ENCODE assay signal across 10 cellular contexts in the genomic region with DNA sequence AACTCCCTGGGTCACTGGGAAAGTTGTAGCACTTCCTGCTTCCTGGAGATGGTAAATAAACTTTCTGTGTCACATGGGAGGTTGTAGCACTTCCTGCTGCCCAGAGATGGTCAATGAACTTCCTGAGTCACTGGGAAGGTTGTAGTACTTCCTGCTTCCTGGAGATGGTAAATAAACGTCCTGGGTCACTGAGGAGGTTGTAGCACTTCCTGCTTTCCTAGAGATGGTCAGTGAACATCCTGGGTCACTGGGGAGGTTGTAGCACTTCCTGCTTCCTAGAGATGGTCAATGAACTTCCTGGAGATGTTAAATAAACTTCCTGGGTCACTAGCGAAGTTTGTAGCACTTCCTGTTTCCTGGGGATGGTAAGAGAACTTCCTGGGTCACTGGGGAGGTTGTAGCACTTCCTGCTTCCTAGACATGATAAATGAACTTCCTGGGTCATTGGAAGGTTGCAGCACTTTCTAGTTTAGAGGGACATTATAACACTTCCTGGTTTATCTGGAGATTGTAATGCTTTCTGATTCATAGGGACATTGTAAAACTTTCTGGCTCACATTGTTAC.
DNase-seq lines count a peak whose midpoint lies in the region; ATAC-seq, FAIRE-seq and TF ChIP-seq lines count a peak whose summit lies in the region.
"Had no signal": no experiment of that assay in that cellular context is flagged by ENCODE, and none has a peak within 500 bp of the region (broad histone marks: within the 10 kb centered on the region; RNA-seq: fewer than 3 reads in every experiment).

No MANE protein-coding gene starts in this region.

- no peak for TF ChIP-seq CTCF in OCI-LY1 (IDR thresholded peaks at IDR 0.05; ENCODE audit: low read length)

- H2BK12ac ChIP-seq in trophoblast cell (ENCODE audit: low read length), result no peak overlapping the region

- no peaks in the 10 kb centered on the region for H3K9me3 ChIP-seq in OCI-LY1 (ENCODE audit: low read length)
- no peaks in the 10 kb centered on the region for H3K9me3 ChIP-seq in trophoblast cell (ENCODE audit: insufficient read depth, low read depth, low read length)

- peaks cover 61% of the 10 kb centered on the region; the same call in 1 of the 2 replicates for H3K36me3 ChIP-seq in OCI-LY1 (ENCODE audit: insufficient read depth, low read length)
- peaks cover 10 to 30% of the 10 kb centered on the region in 2 experiments for H3K36me3 ChIP-seq in trophoblast cell (ENCODE audit: control insufficient read depth in 1 of 2, insufficient read depth in 2 of 2, low read length in 2 of 2)

- no peak overlapping the region for H3K18ac ChIP-seq in trophoblast cell (ENCODE audit: low read length)

- H3K23ac ChIP-seq in trophoblast cell (ENCODE audit: low read length), result no peak overlapping the region

- no peak overlapping the region for H3K14ac ChIP-seq in trophoblast cell (ENCODE audit: low read length)

- H4K12ac ChIP-seq in trophoblast cell (ENCODE audit: low read depth, low read length), result no peak overlapping the region

- no peak for DNase-seq in GM18507 (ENCODE audit: extremely low spot score, insufficient read length, low read depth)
- DNase-seq in central memory CD4-positive, alpha-beta T cell, result peak; percentile 56
- no peak for DNase-seq in trophoblast cell
- DNase-seq in posterior vena cava (ENCODE audit: low spot score), result no peak
- no peak for DNase-seq in amniotic stem cell (lab: John Stamatoyannopoulos, UW)
- DNase-seq: heart left ventricle, MV-4-11, NCI-H510A had no signal

- H3F3A ChIP-seq in OCI-LY1 (ENCODE audit: insufficient read depth, low read length), result peaks cover 10% of the 10 kb centered on the region; the same call in 1 of the 2 replicates

- no peak overlapping the region for H2AK5ac ChIP-seq in trophoblast cell (ENCODE audit: low read length)

- H2AFZ ChIP-seq in OCI-LY1 (ENCODE audit: low read length), result no peak overlapping the region
- H2AFZ ChIP-seq in trophoblast cell (ENCODE audit: insufficient read depth, low read length, poor library complexity), result no peak overlapping the region

- peak; percentile 41 for FAIRE-seq in GM18507 (lab: Jason Lieb, UNC)

- H3K4me3 ChIP-seq in OCI-LY1 (ENCODE audit: low read depth, low read length, poor library complexity, severe bottlenecking) (peak overlapping the region; percentile 36), trophoblast cell (ENCODE audit: low read depth, low read length) (no peak overlapping the region)
- H3K4me3 ChIP-seq: heart left ventricle had no signal

- H3K9me2 ChIP-seq in OCI-LY1 (ENCODE audit: low read depth, low read length), result no peaks in the 10 kb centered on the region

- no peak overlapping the region for H3K4ac ChIP-seq in trophoblast cell (ENCODE audit: low read depth, low read length)

- ATAC-seq in HG02885 (IDR thresholded peaks at IDR 0.05; ENCODE audit: poor library complexity, unreplicated experiment), result no peak

- no peak overlapping the region for H4K91ac ChIP-seq in trophoblast cell (ENCODE audit: low read depth, low read length)

- H3K4me1 ChIP-seq in OCI-LY1 (ENCODE audit: insufficient read depth, low read length, severe bottlenecking), result peaks cover 20% of the 10 kb centered on the region
- no peaks in the 10 kb centered on the region for H3K4me1 ChIP-seq in trophoblast cell (ENCODE audit: control insufficient read depth in 1 of 2, insufficient read depth in 2 of 2, low read length in 2 of 2)

- H2BK5ac ChIP-seq in trophoblast cell (ENCODE audit: low read depth, low read length, poor library complexity), result no peak overlapping the region

- H3K79me2 ChIP-seq in OCI-LY1 (ENCODE audit: insufficient read depth, low read length) (no peaks in the 10 kb centered on the region), trophoblast cell (ENCODE audit: control insufficient read depth, insufficient read depth, low read length, poor library complexity) (no peaks in the 10 kb centered on the region)

- H3K79me1 ChIP-seq in trophoblast cell (ENCODE audit: low read length), result no peaks in the 10 kb centered on the region

- H3K4me2 ChIP-seq in OCI-LY1 (ENCODE audit: low read length) (peak overlapping the region; percentile 58), trophoblast cell (ENCODE audit: low read length) (no peak overlapping the region)

- H4K20me1 ChIP-seq in OCI-LY1 (ENCODE audit: insufficient read depth, low read length), result no peaks in the 10 kb centered on the region

- peak overlapping the region; percentile 6 for H4K8ac ChIP-seq in trophoblast cell (ENCODE audit: low read depth, low read length)

- H3K9ac ChIP-seq in OCI-LY1 (ENCODE audit: low read length) (no peak overlapping the region), trophoblast cell (ENCODE audit: low read length) (no peak overlapping the region)

- no peaks in the 10 kb centered on the region for H3K27me3 ChIP-seq in OCI-LY1 (ENCODE audit: insufficient read depth, low read length)
- H3K27me3 ChIP-seq in trophoblast cell (ENCODE audit: insufficient read depth, low read length), result no peaks in the 10 kb centered on the region
- H3K27me3 ChIP-seq: heart left ventricle had no signal

- intact Hi-C loops in posterior vena cava (cut with DNase I), result no loop called here

- H2BK120ac ChIP-seq in trophoblast cell (ENCODE audit: insufficient read depth, low read length, poor library complexity), result no peak overlapping the region

- WGBS in trophoblast cell (ENCODE audit: extremely low coverage, insufficient coverage, insufficient read length), result no CpG with 5 or more reads among the region's 2 CpGs

- H3K27ac ChIP-seq in OCI-LY1 (ENCODE audit: low read depth, low read length, poor library complexity, severe bottlenecking) (peak overlapping the region; percentile 91), trophoblast cell (ENCODE audit: low read depth, low read length) (no peak overlapping the region)
